ENCODE assay signal across 20 cellular contexts in genomic region chr1:219746141-219746540, GRCh38.
DNase-seq lines count a peak whose midpoint lies in the region; ATAC-seq, FAIRE-seq and TF ChIP-seq lines count a peak whose summit lies in the region.
"Had no signal": no experiment of that assay in that cellular context is flagged by ENCODE, and none has a peak within 500 bp of the region (broad histone marks: within the 10 kb centered on the region; RNA-seq: fewer than 3 reads in every experiment).

No MANE protein-coding gene starts in this region.

- CTCF ChIA-PET in K562 (lab: Yijun Ruan, JAX; ENCODE audit: low intra/inter-chr PET ratio) = no interaction called here

- intact Hi-C loops in K562 (cut with micrococcal nuclease) = no loop called here

- peak; percentile 10 for DNase-seq in A172 (ENCODE audit: low spot score)
- DNase-seq in RPMI7951 (ENCODE audit: low read depth) = peak; percentile 57
- DNase-seq in K562 (ENCODE audit: extremely low read depth in 1 of 4, low spot score in 3 of 4) = peak in 1 of 4 experiments; percentile 8
- no peak for DNase-seq in NCI-H526 treated with DMSO at 0.1 percent for 48 hours (lab: John Stamatoyannopoulos, UW)
- DNase-seq: ACHN; C1 segment of cervical spinal cord; Caco-2; CD4-positive, alpha-beta memory T cell; DMS153; DND-41; GOT3; HFFc6 had no signal

- H3K9me3 ChIP-seq in K562 (replicated peaks; ENCODE audit: control insufficient read depth, insufficient read depth, low read depth, low read length) = no peaks in the 10 kb centered on the region
- H3K9me3 ChIP-seq: A549, Caco-2, HAP-1 had no signal

- ATAC-seq in K562 = no peak
- ATAC-seq in GM21619 (IDR thresholded peaks at IDR 0.05; ENCODE audit: unreplicated experiment) = no peak
- ATAC-seq in GM18870 (IDR thresholded peaks at IDR 0.05; ENCODE audit: unreplicated experiment) = no peak
- ATAC-seq: A549 had no signal

- in situ Hi-C loops in K562 (cut with MboI) = no loop called here

- H3K27ac ChIP-seq in K562 (ENCODE audit: extremely low read depth, low read depth, low read length) = no peak overlapping the region
- H3K27ac ChIP-seq: 22Rv1, A549 had no signal

- WGBS in K562 (ENCODE audit: insufficient coverage, low coverage, missing lambda C conversion rate) = 0% methylated on average over 2 of the region's 2 CpGs

- no peaks in the 10 kb centered on the region for H4K20me1 ChIP-seq in K562 (replicated peaks; ENCODE audit: control insufficient read depth, insufficient read depth, low read length)

- POLR2A ChIA-PET in K562 (lab: Yijun Ruan, JAX) = no interaction called here

- BruUV-seq in K562 (replicated peaks; lab: Mats Ljungman, UMichigan) = no TSS peak

- TF ChIP-seq RAD21 in K562 (CRISPR knock-in tag; conservative IDR thresholded peaks at IDR 0.05 in 1 of 2, IDR thresholded peaks at IDR 0.05 in 1 of 2) = no peak

- no peak overlapping the region for H3K4me3 ChIP-seq in K562
- H3K4me3 ChIP-seq: A549, HAP-1 had no signal

- H3K79me2 ChIP-seq in K562 (ENCODE audit: control insufficient read depth, insufficient read depth, low read length) = no peaks in the 10 kb centered on the region

- no peaks in the 10 kb centered on the region for H3K27me3 ChIP-seq in K562 (ENCODE audit: control insufficient read depth in 2 of 2, insufficient read depth in 2 of 2, low read length in 2 of 2)

- H3K9ac ChIP-seq in K562 (ENCODE audit: insufficient read depth in 1 of 2, low read depth in 2 of 2, low read length in 2 of 2) = no peak overlapping the region

- TF ChIP-seq POLR2A in K562 (conservative IDR thresholded peaks at IDR 0.05) = no peak

- no peaks in the 10 kb centered on the region for H3K9me1 ChIP-seq in K562 (ENCODE audit: control insufficient read depth, insufficient read depth, low read length)

- H3K36me3 ChIP-seq in K562 (ENCODE audit: control insufficient read depth, insufficient read depth, low read length) = no peaks in the 10 kb centered on the region
- H3K36me3 ChIP-seq: HAP-1 had no signal

- H3K4me2 ChIP-seq in K562 (ENCODE audit: insufficient read depth, low read length) = no peak overlapping the region
- H3K4me2 ChIP-seq: A549 had no signal

- no peak for TF ChIP-seq EP300 in K562 (IDR thresholded peaks at IDR 0.05; ENCODE audit: low read length)

- no peak for FAIRE-seq in K562 (lab: Jason Lieb, UNC)
- FAIRE-seq: A549, G401.6, GM12892, H54 had no signal

- no peaks in the 10 kb centered on the region for H3K4me1 ChIP-seq in K562 (replicated peaks in 1 of 2; ENCODE audit: control insufficient read depth in 2 of 2, insufficient read depth in 2 of 2, low read length in 2 of 2)
- H3K4me1 ChIP-seq: A549, Caco-2 had no signal

- H2AFZ ChIP-seq in K562 (ENCODE audit: low read depth, low read length) = no peak overlapping the region

- no peak for TF ChIP-seq CTCF in K562 (IDR thresholded peaks at IDR 0.05 in 2 of 3, conservative IDR thresholded peaks at IDR 0.05 in 1 of 3; ENCODE audit: insufficient read depth in 2 of 3, low read depth in 1 of 3, low read length in 3 of 3)

TF ChIP-seq in K562, 482 proteins besides CTCF, POLR2A, EP300 and RAD21:
- no peak for TF ChIP-seq GATAD2B (IDR thresholded peaks at IDR 0.05; ENCODE audit: borderline replicate concordance)
- no peak for TF ChIP-seq PCBP1 (IDR thresholded peaks at IDR 0.05; ENCODE audit: low read depth, low read length, poor library complexity, severe bottlenecking)
- TF ChIP-seq SIN3B (IDR thresholded peaks at IDR 0.05; ENCODE audit: low read depth) = no peak
- peak; percentile 34; the same call in 1 of the 2 replicates for TF ChIP-seq FOSL1 (tag; conservative IDR thresholded peaks at IDR 0.05)
